ENCODE assay signal across 18 cellular contexts in genomic region chr1:2249559-2249906, GRCh38. TPM values are rescaled to one million over a fixed set of nuclear protein-coding genes. Genes with fewer than 3 reads are reported as not detected.
DNase-seq lines count a peak whose midpoint lies in the region; ATAC-seq, FAIRE-seq and TF ChIP-seq lines count a peak whose summit lies in the region.
"Had no signal": no experiment of that assay in that cellular context is flagged by ENCODE, and none has a peak within 500 bp of the region (broad histone marks: within the 10 kb centered on the region; RNA-seq: fewer than 3 reads in every experiment).

No MANE protein-coding gene starts in this region.

- H3K4ac ChIP-seq in H1 (replicated peaks; ENCODE audit: insufficient read length, low read depth, low read length): no peak overlapping the region

- H4K91ac ChIP-seq in H1 (replicated peaks; ENCODE audit: insufficient read length, low read length): no peak overlapping the region

- H3K9me3 ChIP-seq in BLaER1 treated with 17β-estradiol and CSF1 and Interleukin-3, amounts not matched to agents 10 nM and 100 nM (replicated peaks in 1 of 11): peaks cover 6 to 25% (median 14%) of the 10 kb centered on the region in 11 experiments
- H3K9me3 ChIP-seq in HEK293 (ENCODE audit: control insufficient read depth, insufficient read depth, low read depth, low read length) (no peaks in the 10 kb centered on the region), H1 (ENCODE audit: insufficient read depth in 2 of 2, low read depth in 1 of 2, low read length in 1 of 2) (no peaks in the 10 kb centered on the region)

- 0 out of 2 replicates have a peak overlapping the region, but pooled peaks have one; percentile 81 for H2BK15ac ChIP-seq in H1 (ENCODE audit: low read length)

- POLR2A ChIA-PET in HEK293 (lab: Yijun Ruan, JAX) (interaction anchor here (0.6 kb wide), 1 partner anchor 30 kb away, joined by 3 read pairs; no protein-coding TSS in a partner anchor), H1 (lab: Charles Lee; ENCODE audit: partially characterized antibody) (interaction anchor here (1.2 to 1.5 kb wide), 3 partner anchors 27 to 1544 kb away, joined by 3 to 5 read pairs (median 4); no protein-coding TSS in a partner anchor)

- ATAC-seq in GM18517 (IDR thresholded peaks at IDR 0.05; ENCODE audit: unreplicated experiment): no peak

- peak overlapping the region in 7 of 11 experiments; percentile 43 to 95 (median 87); a peak in 11 of 22 replicates for H3K4me2 ChIP-seq in BLaER1 treated with 17β-estradiol and CSF1 and Interleukin-3, amounts not matched to agents 10 nM and 100 nM
- peak overlapping the region; percentile 17 to 44; a peak in 3 of 4 replicates for H3K4me2 ChIP-seq in H1 (ENCODE audit: insufficient read depth in 1 of 2, low read depth in 2 of 2, low read length in 2 of 2)

- no peaks in the 10 kb centered on the region for H3K9me3 Mint-ChIP-seq in neural crest cell

- no peak overlapping the region for H2AFZ ChIP-seq in H1 (ENCODE audit: low read length)

- no peak overlapping the region for H3K4me3 Mint-ChIP-seq in neural crest cell

- H3K36me3 Mint-ChIP-seq in neural crest cell (ENCODE audit: low read depth): peaks cover 9% of the 10 kb centered on the region

- H3K18ac ChIP-seq in H1 (ENCODE audit: extremely low read depth, low read length): peak overlapping the region; percentile 99

- peak overlapping the region; percentile 95 for H3K27ac Mint-ChIP-seq in neural crest cell (ENCODE audit: unreplicated experiment)

- H3K27ac ChIP-seq in BLaER1 treated with 17β-estradiol and CSF1 and Interleukin-3, amounts not matched to agents 10 nM and 100 nM: no peak overlapping the region
- no peak overlapping the region for H3K27ac ChIP-seq in HEK293 (ENCODE audit: extremely low read depth, low read depth, low read length)
- 0 out of 2 replicates have a peak overlapping the region, but pooled peaks have one; percentile 14 for H3K27ac ChIP-seq in H1 (ENCODE audit: low read depth, low read length)
- H3K27ac ChIP-seq: SK-N-MC had no signal

- H2BK5ac ChIP-seq in H1 (ENCODE audit: low read depth, low read length): peak overlapping the region; percentile 98

- peak overlapping the region; percentile 95 for H2AK5ac ChIP-seq in H1 (ENCODE audit: low read depth, low read length)

- 0 out of 2 replicates have a peak, but pooled peaks cover 3% of the 10 kb centered on the region for H3K23me2 ChIP-seq in H1 (ENCODE audit: low read depth, low read length)

- peak overlapping the region; percentile 39; the same call in 1 of the 2 replicates for H4K8ac ChIP-seq in H1 (ENCODE audit: extremely low read depth, insufficient read depth, low read length)

- DNase-seq in H1 (ENCODE audit: low read depth in 1 of 2, low spot score in 2 of 2) (no peak), neural crest cell (ENCODE audit: low read depth, low spot score) (no peak), ecto neural progenitor cell (ENCODE audit: low spot score) (no peak), hypothalamus (lab: John Stamatoyannopoulos, UW) (no peak)
- no peak for DNase-seq in activated CD8-positive, alpha-beta memory T cell treated with anti-CD3 and anti-CD28 coated beads, Interleukin-2, amount 50 U/mL, for 48 hours
- DNase-seq: activated CD4-positive, alpha-beta T cell treated with anti-CD3 and anti-CD28 coated beads, Interleukin-2, amount 50 U/mL, for 1 hour; amniotic stem cell; DMS 273 treated with DMSO at 0.1 percent for 48 hours; HCEC 1CT; mesendoderm; MM.1S; NCI-H187 treated with DMSO at 0.1 percent for 48 hours; NCI-H510A had no signal

- no peak overlapping the region for H3K4me3 ChIP-seq in BLaER1 treated with 17β-estradiol and CSF1 and Interleukin-3, amounts not matched to agents 10 nM and 100 nM
- H3K4me3 ChIP-seq in HEK293 (ENCODE audit: low read depth, low read length): no peak overlapping the region
- H3K4me3 ChIP-seq in H1 (ENCODE audit: extremely low read depth in 1 of 4, insufficient read depth in 2 of 4, low read depth in 3 of 4, low read length in 4 of 4): no peak overlapping the region
- H3K4me3 ChIP-seq: SK-N-MC had no signal

- no peak overlapping the region for H2BK120ac ChIP-seq in H1 (replicated peaks; ENCODE audit: low read depth, low read length)

- peaks cover 11 to 67% (median 25%) of the 10 kb centered on the region in 11 experiments; a peak in 20 of 22 replicates for H3K36me3 ChIP-seq in BLaER1 treated with 17β-estradiol and CSF1 and Interleukin-3, amounts not matched to agents 10 nM and 100 nM
- H3K36me3 ChIP-seq in HEK293 (ENCODE audit: control insufficient read depth in 2 of 2, insufficient read depth in 1 of 2, low read length in 2 of 2) (peaks cover 0 to 33% of the 10 kb centered on the region in 2 experiments; a peak in 1 of 3 replicates), H1 (ENCODE audit: control insufficient read depth in 2 of 4, insufficient read depth in 4 of 4, low read length in 3 of 4) (no peaks in the 10 kb centered on the region)

- CTCF ChIA-PET in HEK293 (lab: Yijun Ruan, JAX): no interaction called here
- CTCF ChIA-PET in H1 (lab: Charles Lee; ENCODE audit: partially characterized antibody): interaction anchor here (0.8 to 2.8 kb wide), 6 partner anchors 11 to 62 kb away, joined by 3 to 8 read pairs (median 4); no protein-coding TSS in a partner anchor

- no peaks in the 10 kb centered on the region for H3K27me3 Mint-ChIP-seq in neural crest cell (ENCODE audit: low read depth)

- peaks cover 23% of the 10 kb centered on the region for H3K79me1 ChIP-seq in H1 (ENCODE audit: low read depth, low read length)

- no peak overlapping the region for H4K5ac ChIP-seq in H1 (ENCODE audit: insufficient read length, low read depth, low read length)

- peaks cover 47 to 90% of the 10 kb centered on the region in 2 experiments for H3K79me2 ChIP-seq in H1 (ENCODE audit: control insufficient read depth in 1 of 2, insufficient read depth in 2 of 2, low read length in 2 of 2)

- WGBS in H1 (ENCODE audit: extremely low coverage in 1 of 2, insufficient coverage in 1 of 2, insufficient read length in 1 of 2, insufficient replicate concordance in 2 of 2, low coverage in 1 of 2, low lambda C conversion rate in 2 of 2, missing lambda C conversion rate in 1 of 2), 2 experiments: 84% methylated on average over 7 of the region's 8 CpGs; no CpG with 5 or more reads in 1 of the 2 experiments

- FAIRE-seq in H1 (lab: Jason Lieb, UNC): no peak
- FAIRE-seq: colon had no signal

- peaks cover 76 to 100% (median 99%) of the 10 kb centered on the region in 11 experiments for H4K20me1 ChIP-seq in BLaER1 treated with 17β-estradiol and CSF1 and Interleukin-3, amounts not matched to agents 10 nM and 100 nM
- peaks cover 6 to 27% of the 10 kb centered on the region in 2 experiments for H4K20me1 ChIP-seq in H1 (replicated peaks in 1 of 2; ENCODE audit: control insufficient read depth in 1 of 2, insufficient read depth in 2 of 2, low read length in 2 of 2)

- H3K4me1 Mint-ChIP-seq in neural crest cell: peaks cover 52% of the 10 kb centered on the region

- TF ChIP-seq POLR2A in H1 (IDR thresholded peaks at IDR 0.05; ENCODE audit: control extremely low read depth in 1 of 2, low read depth in 2 of 2, low read length in 2 of 2): no peak

- no peak overlapping the region for H3K9ac ChIP-seq in BLaER1 treated with 17β-estradiol and CSF1 and Interleukin-3, amounts not matched to agents 10 nM and 100 nM
- H3K9ac ChIP-seq in H1 (replicated peaks in 1 of 4; ENCODE audit: extremely low read depth in 1 of 4, low read depth in 3 of 4, low read length in 3 of 4): no peak overlapping the region; a peak in 1 of 7 replicates

- TF ChIP-seq RAD21 in H1 (IDR thresholded peaks at IDR 0.05 in 1 of 2, conservative IDR thresholded peaks at IDR 0.05 in 1 of 2; ENCODE audit: low read depth in 2 of 2, low read length in 2 of 2): no peak

- H3K14ac ChIP-seq in H1 (ENCODE audit: insufficient read length): no peak overlapping the region

- H3K4me1 ChIP-seq in BLaER1 treated with 17β-estradiol and CSF1 and Interleukin-3, amounts not matched to agents 10 nM and 100 nM: peaks cover 73 to 99% (median 92%) of the 10 kb centered on the region in 10 experiments
- H3K4me1 ChIP-seq in HEK293 (ENCODE audit: control insufficient read depth, insufficient read depth, low read length) (peaks cover 10% of the 10 kb centered on the region), H1 (replicated peaks in 1 of 4; ENCODE audit: control insufficient read depth in 3 of 4, insufficient read depth in 4 of 4, low read length in 3 of 4) (peaks cover 16 to 48% (median 41%) of the 10 kb centered on the region in 4 experiments)

- no peaks in the 10 kb centered on the region for H3K27me3 ChIP-seq in BLaER1 treated with 17β-estradiol and CSF1 and Interleukin-3, amounts not matched to agents 10 nM and 100 nM
- H3K27me3 ChIP-seq in H1 (replicated peaks in 1 of 4; ENCODE audit: control insufficient read depth in 3 of 4, extremely low read depth in 1 of 4, insufficient read depth in 3 of 4, low read length in 3 of 4): no peaks in the 10 kb centered on the region

- H2BK20ac ChIP-seq in H1 (ENCODE audit: low read length): no peak overlapping the region

- no peak for TF ChIP-seq EP300 in H1 (IDR thresholded peaks at IDR 0.05; ENCODE audit: borderline replicate concordance in 1 of 2, low read depth in 2 of 2, low read length in 2 of 2)

- H2BK12ac ChIP-seq in H1 (ENCODE audit: low read depth, low read length): peak overlapping the region; percentile 60; the same call in 1 of the 2 replicates

- H3K56ac ChIP-seq in H1 (replicated peaks; ENCODE audit: insufficient read length, low read depth, low read length): no peak overlapping the region

- TF ChIP-seq CTCF in HEK293 (tag by site-specific recombination; IDR thresholded peaks at IDR 0.05) (no peak), H1 (IDR thresholded peaks at IDR 0.05; ENCODE audit: control extremely low read depth in 1 of 3, insufficient read depth in 1 of 3, low read depth in 1 of 3, low read length in 3 of 3) (no peak), neural crest cell (conservative IDR thresholded peaks at IDR 0.05) (no peak)

- H3K23ac ChIP-seq in H1 (ENCODE audit: insufficient read length): no peak overlapping the region

RNA-seq across cellular contexts. Expression of gene SKI, which starts 21.4 kb away (rescaled TPM):
- 80.2 and 87.6 TPM in 2 replicates for total RNA-seq in H1 (2021; fragmentation: NEBNext Ultra II Directional; extraction: Animal tissue kit (Norgen Biotek cat#: 25700))
- polyA plus RNA-seq in H1 (2011; rRNA removed): 8.3 and 14.5 TPM in 2 replicates
- polyA plus RNA-seq in H1 (2011; cell fraction: cytosol; rRNA removed): 8.6 TPM
- polyA plus RNA-seq in H1 (2011; cell fraction: nucleus; rRNA removed): 19.2 TPM
- polyA plus RNA-seq in H1 (2012, experiment 1 of 2): 24.8 to 35.9 TPM (median 32.3 TPM) in 4 replicates
- polyA plus RNA-seq in H1 (2012, experiment 2 of 2): 36.5 TPM
- polyA plus RNA-seq in H1 (2013, experiment 1 of 2): 40.2 TPM
- polyA plus RNA-seq in H1 (2013, experiment 2 of 2): 39.7 TPM
- 6.3 and 7.3 TPM in 2 replicates for polyA minus RNA-seq in H1 (2011; rRNA and poly(A)+ RNA removed)
- 30.0 TPM for polyA minus RNA-seq in H1 (2011; cell fraction: cytosol; rRNA and poly(A)+ RNA removed)
- 27.1 TPM for polyA minus RNA-seq in H1 (2011; cell fraction: nucleus; rRNA and poly(A)+ RNA removed)
- total RNA-seq in neural crest cell: 58.9 and 62.0 TPM in 2 replicates

RNA-seq across cellular contexts. Expression of gene FAAP20, which starts 55.0 kb away (rescaled TPM):
- total RNA-seq in H1 (2021; fragmentation: NEBNext Ultra II Directional; extraction: Animal tissue kit (Norgen Biotek cat#: 25700)): 99.8 and 103 TPM in 2 replicates
- 58.4 and 106 TPM in 2 replicates for polyA plus RNA-seq in H1 (2011; rRNA removed)
- 49.4 TPM for polyA plus RNA-seq in H1 (2011; cell fraction: cytosol; rRNA removed)
- 69.8 TPM for polyA plus RNA-seq in H1 (2011; cell fraction: nucleus; rRNA removed)
- polyA plus RNA-seq in H1 (2012, experiment 1 of 2): 51.1 to 69.6 TPM (median 60.7 TPM) in 4 replicates
- 65.5 TPM for polyA plus RNA-seq in H1 (2012, experiment 2 of 2)
- 95.7 TPM for polyA plus RNA-seq in H1 (2013, experiment 1 of 2)
- polyA plus RNA-seq in H1 (2013, experiment 2 of 2): 90.2 TPM
- 5.5 and 6.4 TPM in 2 replicates for polyA minus RNA-seq in H1 (2011; rRNA and poly(A)+ RNA removed)
- polyA minus RNA-seq in H1 (2011; cell fraction: cytosol; rRNA and poly(A)+ RNA removed): 32.8 TPM
- 18.1 TPM for polyA minus RNA-seq in H1 (2011; cell fraction: nucleus; rRNA and poly(A)+ RNA removed)
- total RNA-seq in neural crest cell: 80.9 and 93.7 TPM in 2 replicates
